Comparison of ENCODE assay signal across 10 cellular contexts in the genomic region with DNA sequence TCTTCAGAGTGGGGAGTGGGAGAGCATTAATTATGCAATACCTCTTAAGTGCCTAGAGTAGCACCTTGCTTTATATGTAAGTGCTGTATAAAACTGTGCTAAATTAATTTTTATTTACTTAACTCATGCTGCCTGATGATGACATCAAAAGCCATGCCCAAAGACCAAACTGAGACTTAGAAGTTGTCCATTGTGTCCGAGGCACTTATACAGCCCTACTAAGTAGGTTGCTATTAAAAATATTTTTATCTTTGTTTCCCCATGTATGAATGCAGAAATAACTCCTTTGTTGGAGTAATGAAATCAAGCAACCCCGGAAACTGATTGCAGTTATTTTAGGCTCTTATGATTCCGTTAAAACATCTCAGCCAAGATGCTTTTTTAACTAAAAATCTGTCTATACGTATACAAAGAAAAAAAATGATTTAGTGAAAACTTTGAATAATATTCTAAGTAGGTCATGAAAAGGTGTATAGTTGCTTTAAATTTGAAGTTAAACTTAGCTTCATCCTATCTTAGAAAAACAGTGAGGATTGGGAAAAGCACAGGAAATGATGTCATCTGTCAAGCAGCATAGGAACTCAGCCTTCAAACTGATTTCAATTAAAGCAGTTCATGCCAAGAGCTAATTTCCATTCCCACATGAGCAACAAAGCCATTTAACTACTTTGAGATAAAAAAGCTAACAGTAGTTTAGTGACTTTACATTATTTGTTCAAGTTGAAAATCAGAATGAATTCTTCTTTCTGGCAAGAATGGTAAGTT. TPM values are rescaled to one million over a fixed set of nuclear protein-coding genes. Genes with fewer than 3 reads are reported as not detected.
DNase-seq lines count a peak whose midpoint lies in the region; ATAC-seq and TF ChIP-seq lines count a peak whose summit lies in the region.
"Had no signal": no experiment of that assay in that cellular context is flagged by ENCODE, and none has a peak within 500 bp of the region (broad histone marks: within the 10 kb centered on the region; RNA-seq: fewer than 3 reads in every experiment).

No MANE protein-coding gene starts in this region.

- DNase-seq in OCI-M1 (lab: John Stamatoyannopoulos, UW) (peak; percentile 11), endodermal cell (no peak), uterus (no peak), ACHN (no peak)
- DNase-seq in natural killer cell treated with Interleukin-12 subunit alpha and Interleukin-12 subunit beta and Interleukin-15 and Interleukin-18, amount 100 ng/mL, for 72 hours (ENCODE audit: low spot score) = no peak
- DNase-seq in stimulated activated CD4-positive, alpha-beta T cell treated with anti-CD3 and anti-CD28 coated beads, Interleukin-4, amount 100 ng/mL, for 1 hour = no peak
- DNase-seq: activated CD4-positive, alpha-beta T cell treated with anti-CD3 and anti-CD28 coated beads, Interleukin-2, amount 50 U/mL, for 4 hours; anterior cingulate cortex; stimulated activated naive CD8-positive, alpha-beta T cell treated with anti-CD3 and anti-CD28 coated beads, Interleukin-15, Interleukin-2, amounts not matched to agents 100 U/mL and 50 U/mL, for 24 hours had no signal

- in situ Hi-C loops in ACHN (cut with HindIII; ENCODE audit: low pct_ligation_motif_present, low pct_unique_long_range_greater_than_20kb, low sequenced_read_pairs) = no loop called here

- no peak overlapping the region for H3K9ac ChIP-seq in endodermal cell (ENCODE audit: extremely low read depth, low read length, poor library complexity, severe bottlenecking)
- no peak overlapping the region for H3K9ac ChIP-seq in liver (ENCODE audit: low read depth in 1 of 2, low read length in 2 of 2)

- intact Hi-C loops in uterus (cut with DNase I; ENCODE audit: low total_unique reads) = no loop called here

- peak overlapping the region; percentile 28 for H3K27ac Mint-ChIP-seq in endodermal cell
- no peak overlapping the region for H3K27ac Mint-ChIP-seq in natural killer cell treated with Interleukin-12 subunit alpha and Interleukin-12 subunit beta and Interleukin-15 and Interleukin-18, amount 100 ng/mL, for 72 hours

- no peak for ATAC-seq in natural killer cell treated with Interleukin-12 subunit alpha and Interleukin-12 subunit beta and Interleukin-15 and Interleukin-18, amount 100 ng/mL, for 72 hours
- ATAC-seq: stimulated activated naive CD8-positive, alpha-beta T cell treated with anti-CD3 and anti-CD28 coated beads, Interleukin-15, Interleukin-2, amounts not matched to agents 100 U/mL and 50 U/mL, for 24 hours had no signal

- H3K4me3 Mint-ChIP-seq in endodermal cell = no peak overlapping the region
- H3K4me3 Mint-ChIP-seq in natural killer cell treated with Interleukin-12 subunit alpha and Interleukin-12 subunit beta and Interleukin-15 and Interleukin-18, amount 100 ng/mL, for 72 hours = no peak overlapping the region

- no peaks in the 10 kb centered on the region for H3K36me3 Mint-ChIP-seq in endodermal cell (ENCODE audit: low read depth)
- H3K36me3 Mint-ChIP-seq in natural killer cell treated with Interleukin-12 subunit alpha and Interleukin-12 subunit beta and Interleukin-15 and Interleukin-18, amount 100 ng/mL, for 72 hours = no peaks in the 10 kb centered on the region

- H3K4me1 Mint-ChIP-seq in endodermal cell = peaks cover 18% of the 10 kb centered on the region
- no peaks in the 10 kb centered on the region for H3K4me1 Mint-ChIP-seq in natural killer cell treated with Interleukin-12 subunit alpha and Interleukin-12 subunit beta and Interleukin-15 and Interleukin-18, amount 100 ng/mL, for 72 hours (ENCODE audit: low read depth in 2 of 2)

- TF ChIP-seq CTCF in endodermal cell (conservative IDR thresholded peaks at IDR 0.05) (no peak), liver (IDR thresholded peaks at IDR 0.05; ENCODE audit: low read depth, low read length, missing input control) (no peak), uterus (IDR thresholded peaks at IDR 0.05) (no peak)

- TF ChIP-seq RAD21 in liver (IDR thresholded peaks at IDR 0.05) = no peak

- no peak overlapping the region for H3K4me3 ChIP-seq in endodermal cell (ENCODE audit: low read length)
- no peak overlapping the region for H3K4me3 ChIP-seq in liver (ENCODE audit: low read depth in 1 of 3, low read length in 3 of 3)
- no peak overlapping the region for H3K4me3 ChIP-seq in uterus

- H3K27ac ChIP-seq in endodermal cell (ENCODE audit: low read depth, low read length) = no peak overlapping the region
- no peak overlapping the region for H3K27ac ChIP-seq in liver (ENCODE audit: low read depth in 1 of 2, low read length in 2 of 2)
- peak overlapping the region; percentile 27 to 51 for H3K27ac ChIP-seq in uterus

- H3K4me1 ChIP-seq in endodermal cell (ENCODE audit: control insufficient read depth, insufficient read depth, low read length) (no peaks in the 10 kb centered on the region), liver (ENCODE audit: control insufficient read depth in 4 of 4, insufficient read depth in 4 of 4, low read length in 3 of 4) (no peaks in the 10 kb centered on the region), uterus (no peaks in the 10 kb centered on the region)

- no peaks in the 10 kb centered on the region for H3K27me3 ChIP-seq in endodermal cell (ENCODE audit: control insufficient read depth, insufficient read depth, low read length, poor library complexity, severe bottlenecking)
- H3K27me3 ChIP-seq in liver (ENCODE audit: control insufficient read depth in 4 of 4, insufficient read depth in 4 of 4, low read length in 3 of 4) = no peaks in the 10 kb centered on the region
- no peaks in the 10 kb centered on the region for H3K27me3 ChIP-seq in uterus

- 95 to 100% methylated on average over 1 to 4 of the region's 4 CpGs for WGBS in endodermal cell (ENCODE audit: insufficient coverage in 1 of 2, insufficient read length in 1 of 2), 2 experiments
- 74% methylated on average over 4 of the region's 4 CpGs for WGBS in liver

- H3K9me3 Mint-ChIP-seq in endodermal cell = peaks cover 2% of the 10 kb centered on the region
- H3K9me3 Mint-ChIP-seq in natural killer cell treated with Interleukin-12 subunit alpha and Interleukin-12 subunit beta and Interleukin-15 and Interleukin-18, amount 100 ng/mL, for 72 hours = no peaks in the 10 kb centered on the region

- peak in 1 of 2 donors; percentile 17 for TF ChIP-seq POLR2A in uterus (IDR thresholded peaks at IDR 0.05)

- H3K9me3 ChIP-seq in endodermal cell (ENCODE audit: control insufficient read depth, low read length) (peaks cover 4% of the 10 kb centered on the region), liver (ENCODE audit: control insufficient read depth in 4 of 4, low read length in 3 of 4) (no peaks in the 10 kb centered on the region), uterus (no peaks in the 10 kb centered on the region)

- no peaks in the 10 kb centered on the region for H3K27me3 Mint-ChIP-seq in endodermal cell (ENCODE audit: insufficient read depth)
- H3K27me3 Mint-ChIP-seq in natural killer cell treated with Interleukin-12 subunit alpha and Interleukin-12 subunit beta and Interleukin-15 and Interleukin-18, amount 100 ng/mL, for 72 hours = peaks cover 4 to 9% of the 10 kb centered on the region in 2 donors

- H3K36me3 ChIP-seq in endodermal cell (ENCODE audit: control insufficient read depth, insufficient read depth, low read length) (no peaks in the 10 kb centered on the region), liver (ENCODE audit: control insufficient read depth in 4 of 4, insufficient read depth in 3 of 4, low read depth in 1 of 4, low read length in 3 of 4) (no peaks in the 10 kb centered on the region), uterus (no peaks in the 10 kb centered on the region)

TF ChIP-seq in liver, 16 proteins besides CTCF, POLR2A, EP300 and RAD21:
- TF ChIP-seq RXRA (IDR thresholded peaks at IDR 0.05) (no peak), SP1 (IDR thresholded peaks at IDR 0.05) (no peak), FOXA1 (IDR thresholded peaks at IDR 0.05) (no peak), GABPA (IDR thresholded peaks at IDR 0.05 in 1 of 2, conservative IDR thresholded peaks at IDR 0.05 in 1 of 2) (no peak), JUND (IDR thresholded peaks at IDR 0.05) (peak; percentile 13 to 43), NR2F2 (IDR thresholded peaks at IDR 0.05) (no peak)
- TF ChIP-seq, protein P1, sequence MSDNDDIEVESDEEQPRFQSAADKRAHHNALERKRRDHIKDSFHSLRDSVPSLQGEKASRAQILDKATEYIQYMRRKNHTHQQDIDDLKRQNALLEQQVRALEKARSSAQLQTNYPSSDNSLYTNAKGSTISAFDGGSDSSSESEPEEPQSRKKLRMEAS (IDR thresholded peaks at IDR 0.05) = no peak
- TF ChIP-seq, protein P2, sequence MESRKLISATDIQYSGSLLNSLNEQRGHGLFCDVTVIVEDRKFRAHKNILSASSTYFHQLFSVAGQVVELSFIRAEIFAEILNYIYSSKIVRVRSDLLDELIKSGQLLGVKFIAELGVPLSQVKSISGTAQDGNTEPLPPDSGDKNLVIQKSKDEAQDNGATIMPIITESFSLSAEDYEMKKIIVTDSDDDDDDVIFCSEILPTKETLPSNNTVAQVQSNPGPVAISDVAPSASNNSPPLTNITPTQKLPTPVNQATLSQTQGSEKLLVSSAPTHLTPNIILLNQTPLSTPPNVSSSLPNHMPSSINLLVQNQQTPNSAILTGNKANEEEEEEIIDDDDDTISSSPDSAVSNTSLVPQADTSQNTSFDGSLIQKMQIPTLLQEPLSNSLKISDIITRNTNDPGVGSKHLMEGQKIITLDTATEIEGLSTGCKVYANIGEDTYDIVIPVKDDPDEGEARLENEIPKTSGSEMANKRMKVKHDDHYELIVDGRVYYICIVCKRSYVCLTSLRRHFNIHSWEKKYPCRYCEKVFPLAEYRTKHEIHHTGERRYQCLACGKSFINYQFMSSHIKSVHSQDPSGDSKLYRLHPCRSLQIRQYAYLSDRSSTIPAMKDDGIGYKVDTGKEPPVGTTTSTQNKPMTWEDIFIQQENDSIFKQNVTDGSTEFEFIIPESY (IDR thresholded peaks at IDR 0.05) = no peak
TF ChIP-seq in liver: peak in this region for 1.

RNA-seq across cellular contexts. Expression of a gene that starts 43.0 kb away (rescaled TPM):
- 1 to 10 TPM; 5.5 to 5.9 TPM for total RNA-seq in endodermal cell
- 13.3 TPM for polyA plus RNA-seq in endodermal cell (2013, experiment 1 of 2)
- 13.1 TPM for polyA plus RNA-seq in endodermal cell (2013, experiment 2 of 2)
- 10 to 100 TPM; 19.9 to 20.1 TPM for total RNA-seq in liver
- polyA plus RNA-seq in liver = 1 to 10 TPM; 1.3 to 4.9 TPM
- 100 to 1,000 TPM in 1 of 4 donors, 10 to 100 TPM in 3; 76.3 to 584 (median 95.8) TPM for total RNA-seq in uterus
- total RNA-seq in natural killer cell treated with Interleukin-12 subunit alpha and Interleukin-12 subunit beta and Interleukin-15 and Interleukin-18, amount 100 ng/mL, for 72 hours = under 1 TPM; 0.29 to 0.59 TPM

Comparison
In these comparisons a context has a peak if more than half of its experiments do, and no peak if none do; other contexts are left out.
1. H3K27ac ChIP-seq: peak in uterus (2 of 2); none in endodermal cell (single experiment) and liver (0 of 2).
2. RNA of a gene that starts 43.0 kb away (total RNA-seq): 76.3 to 584 TPM in uterus, 19.9 to 20.1 TPM in liver and 5.5 to 5.9 TPM in endodermal cell; 0.29 to 0.59 TPM in natural killer cell treated with Interleukin-12 subunit alpha and Interleukin-12 subunit beta and Interleukin-15 and Interleukin-18, amount 100 ng/mL, for 72 hours; every median in the first group is over 4 times any median in the second.